In the genomic region with DNA sequence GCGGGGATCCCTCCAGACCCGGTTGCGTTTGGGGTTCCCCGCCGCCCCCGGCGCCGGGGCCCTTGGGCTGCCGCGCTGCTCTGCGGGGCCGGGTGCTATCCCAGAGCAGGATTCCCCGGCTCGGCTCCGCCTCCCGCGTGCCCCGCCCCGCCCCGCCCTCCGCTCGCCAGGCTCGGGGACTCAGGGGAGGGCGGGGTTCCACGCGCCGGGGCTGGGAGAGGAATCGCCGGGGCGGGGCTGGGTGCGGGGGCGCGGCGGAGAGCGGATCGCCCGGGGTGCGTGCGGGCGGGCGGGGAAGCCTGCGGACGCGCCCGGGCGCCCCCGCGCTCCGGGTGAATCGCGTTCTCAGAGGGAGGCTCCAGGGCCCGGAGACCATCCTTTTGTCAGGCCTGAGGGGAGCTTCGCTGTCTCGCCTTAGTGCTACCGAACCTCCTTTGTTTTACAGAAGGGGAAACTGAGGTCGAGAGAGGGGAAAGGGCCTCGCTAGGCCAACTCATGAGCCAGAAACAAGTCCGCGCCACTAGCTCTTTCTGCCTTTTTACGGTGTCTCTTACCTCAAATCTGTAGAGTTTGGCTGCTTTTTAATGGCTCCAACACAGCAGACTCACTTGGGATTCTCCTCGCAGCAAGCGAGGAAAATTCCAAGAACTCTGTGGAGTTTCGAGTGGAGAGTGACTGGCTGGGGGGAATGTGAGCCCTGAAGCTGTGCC, we compare ENCODE assay signal across 8 cellular contexts. TPM values are rescaled to one million over a fixed set of nuclear protein-coding genes. Genes with fewer than 3 reads are reported as not detected.
DNase-seq lines count a peak whose midpoint lies in the region; ATAC-seq and TF ChIP-seq lines count a peak whose summit lies in the region.

A gene (minus strand): TSS at position 82 of the 710 bp plus-strand sequence. CDS start 260 bp downstream, outside the sequence.

- TF ChIP-seq CTCF in astrocyte of the cerebellum (IDR thresholded peaks at IDR 0.05; ENCODE audit: low read depth, low read length, missing control alignments) (no peak), retinal pigment epithelial cell (conservative IDR thresholded peaks at IDR 0.05; ENCODE audit: low read depth, low read length) (no peak), vagina (IDR thresholded peaks at IDR 0.05) (no peak)

- H3K4me3 ChIP-seq in BLaER1 treated with 17β-estradiol and CSF1 and Interleukin-3, amounts not matched to agents 10 nM and 100 nM: peak within 1 kb of the TSS; percentile 59 to 80 (median 72)
- H3K4me3 ChIP-seq in HUES6 (ENCODE audit: low read depth, low read length) (peak within 1 kb of the TSS; percentile 74), astrocyte of the cerebellum (ENCODE audit: low read depth, low read length) (peak within 1 kb of the TSS; percentile 46), retinal pigment epithelial cell (ENCODE audit: low read length) (peak within 1 kb of the TSS; percentile 66), vagina (peak within 1 kb of the TSS; percentile 48 to 74)

- H3K27ac ChIP-seq in BLaER1 treated with 17β-estradiol and CSF1 and Interleukin-3, amounts not matched to agents 10 nM and 100 nM: no peak within 1 kb of the TSS
- H3K27ac ChIP-seq in HUES6 (ENCODE audit: low read depth, low read length) (no peak within 1 kb of the TSS), vagina (peak within 1 kb of the TSS; percentile 34)

- intact Hi-C loops in vagina (cut with DNase I): loop anchor here (10.0 kb wide), 2 partner anchors 278 to 428 kb away; no protein-coding TSS in a partner anchor

- H4K20me1 ChIP-seq in BLaER1 treated with 17β-estradiol and CSF1 and Interleukin-3, amounts not matched to agents 10 nM and 100 nM: peaks cover 0 to 25% (median 13%) of the 10 kb centered on the region in 11 experiments; a peak in 14 of 22 replicates

- peak within 1 kb of the TSS; percentile 22 to 71 (median 67); a peak in 19 of 22 replicates for H3K9ac ChIP-seq in BLaER1 treated with 17β-estradiol and CSF1 and Interleukin-3, amounts not matched to agents 10 nM and 100 nM
- peak within 1 kb of the TSS; percentile 49 for H3K9ac ChIP-seq in HUES6 (ENCODE audit: low read length)

- DNase-seq in T-helper 22 cell (ENCODE audit: low read depth): peak; percentile 64
- DNase-seq in astrocyte of the cerebellum (ENCODE audit: low read depth): no peak
- DNase-seq in hypothalamus (lab: John Stamatoyannopoulos, UW): peak in 48 of 51 donors; percentile 3 to 80 (median 48)
- no peak for DNase-seq in retinal pigment epithelial cell (ENCODE audit: low read depth)
- no peak for DNase-seq in vagina (ENCODE audit: extremely low spot score in 2 of 2)

- H3K27me3 ChIP-seq in BLaER1 treated with 17β-estradiol and CSF1 and Interleukin-3, amounts not matched to agents 10 nM and 100 nM: peaks cover 57 to 77% (median 67%) of the 10 kb centered on the region in 11 experiments
- peaks cover 42% of the 10 kb centered on the region for H3K27me3 ChIP-seq in HUES6 (ENCODE audit: control insufficient read depth, insufficient read depth, low read length)
- H3K27me3 ChIP-seq in vagina: no peaks in the 10 kb centered on the region

- in situ Hi-C loops in astrocyte of the cerebellum (cut with HindIII; ENCODE audit: low sequenced_read_pairs): no loop called here

- no peaks in the 10 kb centered on the region for H3K36me3 ChIP-seq in BLaER1 treated with 17β-estradiol and CSF1 and Interleukin-3, amounts not matched to agents 10 nM and 100 nM
- no peaks in the 10 kb centered on the region for H3K36me3 ChIP-seq in HUES6 (ENCODE audit: control insufficient read depth, insufficient read depth, low read length)
- H3K36me3 ChIP-seq in vagina: no peaks in the 10 kb centered on the region

- H3K4me2 ChIP-seq in BLaER1 treated with 17β-estradiol and CSF1 and Interleukin-3, amounts not matched to agents 10 nM and 100 nM: peak within 1 kb of the TSS; percentile 90 to 100 (median 99)

- peaks cover 10 to 29% (median 20%) of the 10 kb centered on the region in 10 experiments; a peak in 19 of 20 replicates for H3K4me1 ChIP-seq in BLaER1 treated with 17β-estradiol and CSF1 and Interleukin-3, amounts not matched to agents 10 nM and 100 nM
- peaks cover 14% of the 10 kb centered on the region for H3K4me1 ChIP-seq in HUES6 (ENCODE audit: control insufficient read depth, insufficient read depth, low read length)
- H3K4me1 ChIP-seq in vagina: peaks cover 18% of the 10 kb centered on the region

- peak; percentile 87 for ATAC-seq in GM19455 (IDR thresholded peaks at IDR 0.05; ENCODE audit: unreplicated experiment)

- peak in 1 of 2 donors; percentile 25 for TF ChIP-seq POLR2A in vagina (IDR thresholded peaks at IDR 0.05)

- H3K9me3 ChIP-seq in BLaER1 treated with 17β-estradiol and CSF1 and Interleukin-3, amounts not matched to agents 10 nM and 100 nM (replicated peaks in 1 of 11): no peaks in the 10 kb centered on the region
- H3K9me3 ChIP-seq in HUES6 (ENCODE audit: control insufficient read depth, insufficient read depth, low read depth, low read length) (no peaks in the 10 kb centered on the region), vagina (no peaks in the 10 kb centered on the region)

RNA-seq across cellular contexts. Expression of the gene that starts here (rescaled TPM):
- total RNA-seq in vagina: 1.2 TPM

Comparison
In these comparisons a context has a peak if more than half of its experiments do, and no peak if none do; other contexts are left out.
1. DNase-seq: peak in T-helper 22 cell (single experiment) and hypothalamus (48 of 51); none in astrocyte of the cerebellum (single experiment), retinal pigment epithelial cell (single experiment) and vagina (0 of 2).
2. Peak in every context shown above with its lines, with median percentiles within 50 percentile points of each other: H3K4me3 ChIP-seq.